ENCODE assay signal across 1 cellular context in genomic region chr1:231949277-231950122, GRCh38.
TF ChIP-seq lines count a peak whose summit lies in the region.

No MANE protein-coding gene starts in this region.

TF ChIP-seq in HCT116, 20 proteins besides CTCF, POLR2A, EP300 and RAD21:
- no peak for TF ChIP-seq REST (IDR thresholded peaks at IDR 0.05; ENCODE audit: low read depth)
- no peak for TF ChIP-seq CBX3 (IDR thresholded peaks at IDR 0.05; ENCODE audit: low read depth)
- no peak for TF ChIP-seq SP1 (IDR thresholded peaks at IDR 0.05; ENCODE audit: low read depth)
- no peak for TF ChIP-seq MAX (IDR thresholded peaks at IDR 0.05)
- TF ChIP-seq TCF7L2 (IDR thresholded peaks at IDR 0.05; ENCODE audit: borderline replicate concordance, extremely low read depth, insufficient read depth, insufficient read length): no peak
- no peak for TF ChIP-seq JUND (IDR thresholded peaks at IDR 0.05)
- TF ChIP-seq POLR2AphosphoS5 (IDR thresholded peaks at IDR 0.05; ENCODE audit: low read depth, low read length): no peak
- TF ChIP-seq FOSL1 (IDR thresholded peaks at IDR 0.05; ENCODE audit: low read depth): no peak
- no peak for TF ChIP-seq YY1 (IDR thresholded peaks at IDR 0.05; ENCODE audit: extremely low read depth, insufficient replicate concordance, low read depth, low read length)
- TF ChIP-seq ATF3 (IDR thresholded peaks at IDR 0.05): no peak
- TF ChIP-seq SIN3A (IDR thresholded peaks at IDR 0.05; ENCODE audit: low read depth): no peak
- no peak for TF ChIP-seq EGR1 (IDR thresholded peaks at IDR 0.05; ENCODE audit: low read depth)
- no peak for TF ChIP-seq ZFX (IDR thresholded peaks at IDR 0.05)
- TF ChIP-seq ELF1 (IDR thresholded peaks at IDR 0.05; ENCODE audit: borderline replicate concordance, low read depth): no peak
- TF ChIP-seq ZBTB33 (IDR thresholded peaks at IDR 0.05; ENCODE audit: extremely low read depth, insufficient replicate concordance, low read length): no peak
- no peak for TF ChIP-seq ZNF274 (IDR thresholded peaks at IDR 0.05; ENCODE audit: low read depth, low read length)
- no peak for TF ChIP-seq EZH2 (IDR thresholded peaks at IDR 0.05)
- TF ChIP-seq CEBPB (IDR thresholded peaks at IDR 0.05; ENCODE audit: low read depth): no peak
- TF ChIP-seq SRF (IDR thresholded peaks at IDR 0.05; ENCODE audit: low read depth): no peak
